Comparison of ENCODE assay signal across 22 cellular contexts in genomic region chr1:18353992-18354391, GRCh38.
"Had no signal": no experiment of that assay in that cellular context is flagged by ENCODE, and none has a peak within 500 bp of the region (broad histone marks: within the 10 kb centered on the region; RNA-seq: fewer than 3 reads in every experiment).

No MANE protein-coding gene starts in this region.

- ATAC-seq: Panc1, PC-3, Right ventricle myocardium inferior, SK-N-SH treated with all-trans-retinoic acid at 6 μM for 48 hours had no signal

- H3K9me3 ChIP-seq: SJCRH30 had no signal

- H3K4me3 ChIP-seq: SJCRH30 had no signal

- H3K27ac ChIP-seq: HL-60, SJCRH30 had no signal

- FAIRE-seq: HTR-8/SVneo had no signal

- H3K36me3 ChIP-seq: SJCRH30 had no signal

- DNase-seq: Karpas-422; KG1; MM.1S; NCI-H1436 treated with DMSO at 0.1 percent for 48 hours; NCI-H1694; NCI-H187 treated with DMSO at 0.1 percent for 48 hours; NCI-H2029 treated with DMSO at 0.1 percent for 48 hours; NCI-H2171 treated with DMSO at 0.1 percent for 48 hours; NCI-H345; NCI-H446 treated with DMSO at 0.1 percent for 48 hours; NCI-H526; NCI-H82; NK-92 treated with Interleukin-12 subunit alpha and Interleukin-12 subunit beta, amount 100 ng/mL, for 24 hours; PC-3; SHP77 treated with DMSO at 0.1 percent for 48 hours; SJCRH30; T-helper 1 cell had no signal
